14 cellular contexts compared by ENCODE assay signal in genomic region chr22:24893341-24894070, GRCh38. TPM values are rescaled to one million over a fixed set of nuclear protein-coding genes. Genes with fewer than 3 reads are reported as not detected.
A peak's percentile ranks its signal among the peaks of the same experiment; 100 is the strongest.
DNase-seq lines count a peak whose midpoint lies in the region; ATAC-seq and TF ChIP-seq lines count a peak whose summit lies in the region.
"Had no signal": no experiment of that assay in that cellular context is flagged by ENCODE, and none has a peak within 500 bp of the region (broad histone marks: within the 10 kb centered on the region; RNA-seq: fewer than 3 reads in every experiment).

No MANE protein-coding gene starts in this region.

- H3K18ac ChIP-seq in neuronal stem cell (ENCODE audit: low read length), result peak overlapping the region; percentile 29

- H3K4me1 ChIP-seq in right cardiac atrium (ENCODE audit: control insufficient read depth, insufficient read depth, low read length) (no peaks in the 10 kb centered on the region), neuronal stem cell (ENCODE audit: control insufficient read depth in 2 of 2, insufficient read depth in 1 of 2, low read depth in 1 of 2, low read length in 2 of 2) (no peaks in the 10 kb centered on the region), vagina (peaks cover 10% of the 10 kb centered on the region)

- H3K4me3 Mint-ChIP-seq in stimulated activated memory B cell treated with anti-CD40 and anti-IgM and Interleukin-4, amounts not matched to agents 10 μg/mL and 1 μg/mL and 100 μg/mL, for 72 hours, result no peak overlapping the region
- H3K4me3 Mint-ChIP-seq: activated CD8-positive, alpha-beta memory T cell treated with anti-CD3 and anti-CD28 coated beads, Interleukin-2, amount 10 ng/mL, durations not matched to agents 7 days and 5 days; activated naive CD4-positive, alpha-beta T cell treated with anti-CD3 and anti-CD28 coated beads for 36 hours; HFFc6; WTC11 had no signal

- H4K91ac ChIP-seq in neuronal stem cell (ENCODE audit: low read depth, low read length, poor library complexity), result no peak overlapping the region

- H3K27me3 ChIP-seq in right cardiac atrium (ENCODE audit: control insufficient read depth, insufficient read depth), result no peaks in the 10 kb centered on the region
- H3K27me3 ChIP-seq in neuronal stem cell (ENCODE audit: control insufficient read depth in 3 of 3, insufficient read depth in 3 of 3, low read depth in 1 of 3, low read length in 3 of 3), result no peaks in the 10 kb centered on the region
- H3K27me3 ChIP-seq in vagina, result no peaks in the 10 kb centered on the region
- H3K27me3 ChIP-seq: spleen had no signal

- H3K79me1 ChIP-seq in neuronal stem cell (ENCODE audit: low read depth, low read length), result peaks cover 2% of the 10 kb centered on the region

- no peak overlapping the region for H3K23ac ChIP-seq in neuronal stem cell (ENCODE audit: low read depth, low read length, poor library complexity)

- H3K27ac ChIP-seq in right cardiac atrium (ENCODE audit: low read length) (peak overlapping the region; percentile 54), epithelial cell of prostate (peak overlapping the region; percentile 79), neuronal stem cell (replicated peaks; ENCODE audit: low read length) (no peak overlapping the region), vagina (peak overlapping the region; percentile 57)

- H3K27ac Mint-ChIP-seq in stimulated activated memory B cell treated with anti-CD40 and anti-IgM and Interleukin-4, amounts not matched to agents 10 μg/mL and 1 μg/mL and 100 μg/mL, for 72 hours, result no peak overlapping the region
- H3K27ac Mint-ChIP-seq: activated CD8-positive, alpha-beta memory T cell treated with anti-CD3 and anti-CD28 coated beads, Interleukin-2, amount 10 ng/mL, durations not matched to agents 7 days and 5 days; activated naive CD4-positive, alpha-beta T cell treated with anti-CD3 and anti-CD28 coated beads for 36 hours had no signal

- intact Hi-C loops in right cardiac atrium (cut with DNase I), result no loop called here
- intact Hi-C loops in Right ventricle myocardium superior (cut with DNase I), result no loop called here
- intact Hi-C loops in vagina (cut with DNase I), result no loop called here

- no peak for TF ChIP-seq POLR2A in vagina (IDR thresholded peaks at IDR 0.05)

- no peak overlapping the region for H3K4me3 ChIP-seq in right cardiac atrium (ENCODE audit: low read length)
- H3K4me3 ChIP-seq in neuronal stem cell (ENCODE audit: low read length in 2 of 2), result no peak overlapping the region
- H3K4me3 ChIP-seq in vagina, result no peak overlapping the region
- H3K4me3 ChIP-seq: spleen had no signal

- H3K4me2 ChIP-seq in neuronal stem cell (ENCODE audit: insufficient read depth, low read length, poor library complexity, severe bottlenecking), result no peak overlapping the region

- H3K9me3 ChIP-seq in right cardiac atrium (ENCODE audit: control insufficient read depth, low read length), result no peaks in the 10 kb centered on the region
- no peaks in the 10 kb centered on the region for H3K9me3 ChIP-seq in neuronal stem cell (replicated peaks in 1 of 2; ENCODE audit: control insufficient read depth in 2 of 2, insufficient read depth in 1 of 2, low read depth in 1 of 2, low read length in 2 of 2)
- no peaks in the 10 kb centered on the region for H3K9me3 ChIP-seq in vagina
- H3K9me3 ChIP-seq: spleen had no signal

- no peak overlapping the region for H3K4ac ChIP-seq in neuronal stem cell (ENCODE audit: low read length)

- H3K36me3 ChIP-seq in neuronal stem cell (replicated peaks in 1 of 2; ENCODE audit: control insufficient read depth in 2 of 2, insufficient read depth in 2 of 2, low read length in 2 of 2), result no peaks in the 10 kb centered on the region
- H3K36me3 ChIP-seq in vagina, result peaks cover 0 to 5% of the 10 kb centered on the region in 2 donors

- no peak overlapping the region for H2BK120ac ChIP-seq in neuronal stem cell (ENCODE audit: low read depth, low read length)

- ATAC-seq in right cardiac atrium, result no peak
- no peak for ATAC-seq in Right ventricle myocardium superior (ENCODE audit: poor library complexity)
- no peak for ATAC-seq in stimulated activated memory B cell treated with anti-CD40 and anti-IgM and Interleukin-4, amounts not matched to agents 10 μg/mL and 1 μg/mL and 100 μg/mL, for 72 hours
- ATAC-seq: activated CD8-positive, alpha-beta memory T cell treated with anti-CD3 and anti-CD28 coated beads, Interleukin-2, amount 10 ng/mL, durations not matched to agents 7 days and 5 days had no signal

- no peak overlapping the region for H2BK15ac ChIP-seq in neuronal stem cell (ENCODE audit: low read length)

- no peaks in the 10 kb centered on the region for H3K36me3 Mint-ChIP-seq in stimulated activated memory B cell treated with anti-CD40 and anti-IgM and Interleukin-4, amounts not matched to agents 10 μg/mL and 1 μg/mL and 100 μg/mL, for 72 hours
- H3K36me3 Mint-ChIP-seq: activated CD8-positive, alpha-beta memory T cell treated with anti-CD3 and anti-CD28 coated beads, Interleukin-2, amount 10 ng/mL, durations not matched to agents 7 days and 5 days had no signal

- no peak for TF ChIP-seq CTCF in vagina (IDR thresholded peaks at IDR 0.05)

- no peaks in the 10 kb centered on the region for H3K9me3 Mint-ChIP-seq in stimulated activated memory B cell treated with anti-CD40 and anti-IgM and Interleukin-4, amounts not matched to agents 10 μg/mL and 1 μg/mL and 100 μg/mL, for 72 hours
- H3K9me3 Mint-ChIP-seq: activated naive CD4-positive, alpha-beta T cell treated with anti-CD3 and anti-CD28 coated beads for 36 hours; WTC11 had no signal

- H2AK5ac ChIP-seq in neuronal stem cell (ENCODE audit: low read depth, low read length), result no peak overlapping the region

- peak overlapping the region; percentile 96 for H3K14ac ChIP-seq in neuronal stem cell (ENCODE audit: low read length)

- H4K8ac ChIP-seq in neuronal stem cell (ENCODE audit: low read depth, low read length), result no peak overlapping the region

- H3K4me1 Mint-ChIP-seq in stimulated activated memory B cell treated with anti-CD40 and anti-IgM and Interleukin-4, amounts not matched to agents 10 μg/mL and 1 μg/mL and 100 μg/mL, for 72 hours, result no peaks in the 10 kb centered on the region
- H3K4me1 Mint-ChIP-seq: activated CD8-positive, alpha-beta memory T cell treated with anti-CD3 and anti-CD28 coated beads, Interleukin-2, amount 10 ng/mL, durations not matched to agents 7 days and 5 days had no signal

- no peak overlapping the region for H2BK12ac ChIP-seq in neuronal stem cell (ENCODE audit: low read length)

- no peak overlapping the region for H2BK5ac ChIP-seq in neuronal stem cell (ENCODE audit: low read length)

- DNase-seq in right cardiac atrium (peak in 1 of 3 donors; percentile 44), Right ventricle myocardium superior (no peak), epithelial cell of prostate (ENCODE audit: low read depth, low spot score) (no peak), neuronal stem cell (ENCODE audit: low spot score) (no peak), vagina (ENCODE audit: extremely low spot score in 2 of 2) (no peak), AG20443 (ENCODE audit: low spot score) (no peak)
- DNase-seq in activated CD4-positive, alpha-beta T cell treated with anti-CD3 and anti-CD28 coated beads for 1 hour, result no peak
- DNase-seq: activated CD8-positive, alpha-beta memory T cell treated with anti-CD3 and anti-CD28 coated beads, Interleukin-2, amount 10 ng/mL, durations not matched to agents 7 days and 5 days; activated naive CD4-positive, alpha-beta T cell treated with anti-CD3 and anti-CD28 coated beads for 36 hours; MM.1S; spleen had no signal

- H3K27me3 Mint-ChIP-seq in stimulated activated memory B cell treated with anti-CD40 and anti-IgM and Interleukin-4, amounts not matched to agents 10 μg/mL and 1 μg/mL and 100 μg/mL, for 72 hours, result peaks cover 15% of the 10 kb centered on the region

- H3K9ac ChIP-seq in neuronal stem cell (ENCODE audit: low read depth, low read length, poor library complexity), result no peak overlapping the region

- no peak overlapping the region for H2AFZ ChIP-seq in neuronal stem cell (ENCODE audit: low read length)

- 93% methylated on average over 20 of the region's 20 CpGs for WGBS in right cardiac atrium
- no CpG with 5 or more reads among the region's 20 CpGs for WGBS in neuronal stem cell (ENCODE audit: extremely low coverage in 2 of 2, insufficient read length in 2 of 2, insufficient replicate concordance in 1 of 2), 2 donors

RNA-seq across cellular contexts. Expression of gene LHFPL7, which starts 53.0 kb away (rescaled TPM):
- total RNA-seq in right cardiac atrium (not detected), Right ventricle myocardium superior (not detected), vagina (not detected)
- polyA plus RNA-seq in right cardiac atrium, result not detected
- not detected for polyA plus RNA-seq in neuronal stem cell (2013, experiment 1 of 2)
- not detected for polyA plus RNA-seq in neuronal stem cell (2013, experiment 2 of 2)
- total RNA-seq: activated CD8-positive, alpha-beta memory T cell treated with anti-CD3 and anti-CD28 coated beads, Interleukin-2, amount 10 ng/mL, durations not matched to agents 7 days and 5 days; activated naive CD4-positive, alpha-beta T cell treated with anti-CD3 and anti-CD28 coated beads for 36 hours; HFFc6; spleen; WTC11 had no signal
- polyA plus RNA-seq: spleen had no signal

RNA-seq across cellular contexts. Expression of gene KIAA1671, which starts 59.0 kb away (rescaled TPM):
- total RNA-seq in right cardiac atrium, result 10 to 100 TPM; 17.3 to 24.0 (median 20.3) TPM
- 7.5 TPM for polyA plus RNA-seq in right cardiac atrium
- 12.6 TPM for total RNA-seq in Right ventricle myocardium superior
- polyA plus RNA-seq in neuronal stem cell (2013, experiment 1 of 2), result 8.3 TPM
- polyA plus RNA-seq in neuronal stem cell (2013, experiment 2 of 2), result 8.6 TPM
- total RNA-seq in vagina, result 54.0 TPM
